26 cellular contexts compared by ENCODE assay signal in genomic region chr11:94586546-94586945, GRCh38. TPM values are rescaled to one million over a fixed set of nuclear protein-coding genes. Genes with fewer than 3 reads are reported as not detected.
DNase-seq lines count a peak whose midpoint lies in the region; ATAC-seq, FAIRE-seq and TF ChIP-seq lines count a peak whose summit lies in the region.
"Had no signal": no experiment of that assay in that cellular context is flagged by ENCODE, and none has a peak within 500 bp of the region (broad histone marks: within the 10 kb centered on the region; RNA-seq: fewer than 3 reads in every experiment).

No MANE protein-coding gene starts in this region.

- H3K4me2 ChIP-seq in smooth muscle cell, result peak overlapping the region; percentile 58

- WGBS in smooth muscle cell (ENCODE audit: low lambda C conversion rate), result 65% methylated on average over 5 of the region's 5 CpGs
- 46% methylated on average over 5 of the region's 5 CpGs for WGBS in right lobe of liver (ENCODE audit: insufficient coverage, low coverage, low lambda C conversion rate, missing lambda C conversion rate)

- H3K79me2 ChIP-seq in smooth muscle cell (ENCODE audit: low read depth), result no peaks in the 10 kb centered on the region

- peaks cover 7% of the 10 kb centered on the region for H3K36me3 Mint-ChIP-seq in Caco-2 (ENCODE audit: insufficient read depth, unreplicated experiment)
- no peaks in the 10 kb centered on the region for H3K36me3 Mint-ChIP-seq in activated T-helper 1 cell treated with anti-CD3 and anti-CD28 coated beads, Interleukin-12 subunit alpha, Interleukin-12 subunit beta, Interleukin-2, Interleukin-4 antibody, amounts not matched to agents 30 ng/mL and 10 ng/mL and 1 ng/mL, durations not matched to agents 14 hours and 24 hours and 36 hours (ENCODE audit: low read depth)
- H3K36me3 Mint-ChIP-seq: CD8-positive, alpha-beta T cell had no signal

- no peaks in the 10 kb centered on the region for H3K9me3 Mint-ChIP-seq in Caco-2 (ENCODE audit: unreplicated experiment)
- H3K9me3 Mint-ChIP-seq in activated T-helper 1 cell treated with anti-CD3 and anti-CD28 coated beads, Interleukin-12 subunit alpha, Interleukin-12 subunit beta, Interleukin-2, Interleukin-4 antibody, amounts not matched to agents 30 ng/mL and 10 ng/mL and 1 ng/mL, durations not matched to agents 14 hours and 24 hours and 36 hours, result no peaks in the 10 kb centered on the region
- H3K9me3 Mint-ChIP-seq: CD8-positive, alpha-beta T cell had no signal

- FAIRE-seq in H54 (lab: Jason Lieb, UNC), result no peak
- FAIRE-seq: A204.1, HTR-8/SVneo, K562 had no signal

- TF ChIP-seq POLR2A in H54 (IDR thresholded peaks at IDR 0.05; ENCODE audit: low read depth, low read length) (no peak), right lobe of liver (IDR thresholded peaks at IDR 0.05) (no peak)

- no peak overlapping the region for H3K9ac ChIP-seq in smooth muscle cell (ENCODE audit: low read depth)

- H3K4me1 Mint-ChIP-seq in Caco-2 (ENCODE audit: low read depth, unreplicated experiment), result peaks cover 64% of the 10 kb centered on the region
- H3K4me1 Mint-ChIP-seq in activated T-helper 1 cell treated with anti-CD3 and anti-CD28 coated beads, Interleukin-12 subunit alpha, Interleukin-12 subunit beta, Interleukin-2, Interleukin-4 antibody, amounts not matched to agents 30 ng/mL and 10 ng/mL and 1 ng/mL, durations not matched to agents 14 hours and 24 hours and 36 hours (ENCODE audit: low read depth), result no peaks in the 10 kb centered on the region

- POLR2A ChIA-PET in Caco-2 (lab: Charles Lee), result interaction anchor here (0.7 to 1.3 kb wide), 3 partner anchors 43 to 1203 kb away, joined by 3 to 7 read pairs (median 3); partner anchors contain the start of genes FAM76B and FUT4

- no peaks in the 10 kb centered on the region for H3K27me3 ChIP-seq in Caco-2 (replicated peaks; ENCODE audit: control insufficient read depth, insufficient read depth, low read length)
- H3K27me3 ChIP-seq in smooth muscle cell (ENCODE audit: low read depth), result no peaks in the 10 kb centered on the region
- H3K27me3 ChIP-seq in right lobe of liver, result no peaks in the 10 kb centered on the region

- CTCF ChIA-PET in Caco-2 (lab: Charles Lee), result interaction anchor here (0.8 to 1.5 kb wide), 6 partner anchors 10 to 691 kb away, joined by 3 to 14 read pairs (median 4); no protein-coding TSS in a partner anchor

- H3K4me1 ChIP-seq in Caco-2 (peaks cover 70% of the 10 kb centered on the region), smooth muscle cell (ENCODE audit: low read depth) (peaks cover 11% of the 10 kb centered on the region), right lobe of liver (no peaks in the 10 kb centered on the region)

- H3K4me3 ChIP-seq in Caco-2 (ENCODE audit: low read depth, low read length) (no peak overlapping the region), smooth muscle cell (no peak overlapping the region), right lobe of liver (no peak overlapping the region)
- H3K4me3 ChIP-seq: K562 had no signal

- peak overlapping the region; percentile 18 for H2AFZ ChIP-seq in smooth muscle cell (ENCODE audit: low read depth)

- H3K27ac ChIP-seq in smooth muscle cell (ENCODE audit: low read depth) (peak overlapping the region; percentile 69), right lobe of liver (no peak overlapping the region)
- H3K27ac ChIP-seq: RWPE1 had no signal

- no peaks in the 10 kb centered on the region for H3F3A ChIP-seq in smooth muscle cell (ENCODE audit: low read depth)

- intact Hi-C loops in Caco-2 (cut with micrococcal nuclease; ENCODE audit: unreplicated experiment), result no loop called here
- intact Hi-C loops in activated T-helper 1 cell treated with anti-CD3 and anti-CD28 coated beads, Interleukin-12 subunit alpha, Interleukin-12 subunit beta, Interleukin-2, Interleukin-4 antibody, amounts not matched to agents 30 ng/mL and 10 ng/mL and 1 ng/mL, durations not matched to agents 14 hours and 24 hours and 36 hours (cut with micrococcal nuclease), result no loop called here
- intact Hi-C loops in right lobe of liver (cut with DNase I), result no loop called here
- intact Hi-C loops in left cardiac atrium (cut with DNase I), result no loop called here

- no peaks in the 10 kb centered on the region for H3K9me3 ChIP-seq in Caco-2
- no peaks in the 10 kb centered on the region for H3K9me3 ChIP-seq in smooth muscle cell (replicated peaks; ENCODE audit: low read depth)
- no peaks in the 10 kb centered on the region for H3K9me3 ChIP-seq in right lobe of liver

- no TSS peak for BruUV-seq in Caco-2 (replicated peaks; lab: Mats Ljungman, UMichigan)

- DNase-seq in Caco-2, result no peak
- DNase-seq in activated T-helper 1 cell treated with anti-CD3 and anti-CD28 coated beads, Interleukin-12 subunit alpha, Interleukin-12 subunit beta, Interleukin-2, Interleukin-4 antibody, amounts not matched to agents 30 ng/mL and 10 ng/mL and 1 ng/mL, durations not matched to agents 14 hours and 24 hours and 36 hours (ENCODE audit: low spot score), result no peak
- DNase-seq in medulla oblongata (ENCODE audit: extremely low spot score), result peak; percentile 68
- DNase-seq in smooth muscle cell (lab: John Stamatoyannopoulos, UW; ENCODE audit: unreplicated experiment), result no peak
- no peak for DNase-seq in H54 (ENCODE audit: insufficient read length, low spot score)
- DNase-seq in right lobe of liver, result no peak
- no peak for DNase-seq in left cardiac atrium
- DNase-seq in stimulated activated CD4-positive, alpha-beta T cell treated with anti-CD3 and anti-CD28 coated beads, Interleukin-4, amount 100 ng/mL, for 1 hour, result no peak
- DNase-seq: C1 segment of cervical spinal cord; CD8-positive, alpha-beta T cell; DMS 273 treated with DMSO at 0.1 percent for 48 hours; DMS79 treated with DMSO at 0.1 percent for 48 hours; GF-D8; H7; MV-4-11; NCI-H1105 treated with DMSO at 0.1 percent for 48 hours; NCI-H146; NCI-H2029; NCI-H446; SHP77 had no signal

- H3K27me3 Mint-ChIP-seq in Caco-2 (ENCODE audit: insufficient read depth, unreplicated experiment), result no peaks in the 10 kb centered on the region
- H3K27me3 Mint-ChIP-seq in activated T-helper 1 cell treated with anti-CD3 and anti-CD28 coated beads, Interleukin-12 subunit alpha, Interleukin-12 subunit beta, Interleukin-2, Interleukin-4 antibody, amounts not matched to agents 30 ng/mL and 10 ng/mL and 1 ng/mL, durations not matched to agents 14 hours and 24 hours and 36 hours (ENCODE audit: insufficient read depth), result no peaks in the 10 kb centered on the region

- ATAC-seq in right lobe of liver, result no peak
- ATAC-seq in left cardiac atrium, result no peak
- ATAC-seq: CD8-positive, alpha-beta T cell; K562; Panc1 had no signal

- TF ChIP-seq CTCF in Caco-2 (IDR thresholded peaks at IDR 0.05; ENCODE audit: insufficient read depth in 1 of 2, low read depth in 1 of 2, low read length in 1 of 2, severe bottlenecking in 1 of 2, unreplicated experiment in 1 of 2), result no peak
- TF ChIP-seq CTCF in smooth muscle cell (IDR thresholded peaks at IDR 0.05; ENCODE audit: borderline replicate concordance, insufficient read depth, poor library complexity, severe bottlenecking), result no peak
- no peak for TF ChIP-seq CTCF in right lobe of liver (IDR thresholded peaks at IDR 0.05)

- H3K36me3 ChIP-seq in Caco-2 (ENCODE audit: control insufficient read depth, insufficient read depth, low read length) (no peaks in the 10 kb centered on the region), smooth muscle cell (ENCODE audit: low read depth) (no peaks in the 10 kb centered on the region), right lobe of liver (no peaks in the 10 kb centered on the region)

- no peaks in the 10 kb centered on the region for H4K20me1 ChIP-seq in smooth muscle cell (ENCODE audit: low read depth)

- peak overlapping the region; percentile 41 for H3K4me3 Mint-ChIP-seq in Caco-2 (ENCODE audit: unreplicated experiment)
- H3K4me3 Mint-ChIP-seq in activated T-helper 1 cell treated with anti-CD3 and anti-CD28 coated beads, Interleukin-12 subunit alpha, Interleukin-12 subunit beta, Interleukin-2, Interleukin-4 antibody, amounts not matched to agents 30 ng/mL and 10 ng/mL and 1 ng/mL, durations not matched to agents 14 hours and 24 hours and 36 hours, result no peak overlapping the region
- H3K4me3 Mint-ChIP-seq: CD8-positive, alpha-beta T cell had no signal

- H3K27ac Mint-ChIP-seq in Caco-2 (ENCODE audit: unreplicated experiment), result peak overlapping the region; percentile 34
- peak overlapping the region; percentile 15 for H3K27ac Mint-ChIP-seq in activated T-helper 1 cell treated with anti-CD3 and anti-CD28 coated beads, Interleukin-12 subunit alpha, Interleukin-12 subunit beta, Interleukin-2, Interleukin-4 antibody, amounts not matched to agents 30 ng/mL and 10 ng/mL and 1 ng/mL, durations not matched to agents 14 hours and 24 hours and 36 hours
- H3K27ac Mint-ChIP-seq: CD8-positive, alpha-beta T cell had no signal

RNA-seq across cellular contexts. Expression of gene PIWIL4, which starts 19.4 kb away (rescaled TPM):
- total RNA-seq in Caco-2 (2022) (3.4 and 3.6 TPM in 2 replicates), smooth muscle cell (2.9 and 3.1 TPM in 2 replicates), right lobe of liver (under 1 TPM; 0.12 to 0.71 (median 0.51) TPM), left cardiac atrium (1 to 10 TPM; 1.0 to 1.5 TPM)
- total RNA-seq in activated T-helper 1 cell treated with anti-CD3 and anti-CD28 coated beads, Interleukin-12 subunit alpha, Interleukin-12 subunit beta, Interleukin-2, Interleukin-4 antibody, amounts not matched to agents 30 ng/mL and 10 ng/mL and 1 ng/mL, durations not matched to agents 14 hours and 24 hours and 36 hours, result 0.41 and 0.81 TPM in 2 replicates
- 0.88 and 2.9 TPM in 2 replicates for polyA plus RNA-seq in smooth muscle cell
- total RNA-seq: MCF 10A had no signal

RNA-seq across cellular contexts. Expression of gene FUT4, which starts 42.8 kb away (rescaled TPM):
- total RNA-seq in Caco-2 (2022) (24.5 and 25.0 TPM in 2 replicates), smooth muscle cell (5.7 and 7.2 TPM in 2 replicates), right lobe of liver (1 to 10 TPM in 5 of 6 experiments, under 1 TPM in 1; 0.90 to 3.1 (median 2.0) TPM), left cardiac atrium (1 to 10 TPM; 2.9 to 3.2 TPM)
- total RNA-seq in activated T-helper 1 cell treated with anti-CD3 and anti-CD28 coated beads, Interleukin-12 subunit alpha, Interleukin-12 subunit beta, Interleukin-2, Interleukin-4 antibody, amounts not matched to agents 30 ng/mL and 10 ng/mL and 1 ng/mL, durations not matched to agents 14 hours and 24 hours and 36 hours, result 8.0 and 8.6 TPM in 2 replicates
- polyA plus RNA-seq in smooth muscle cell, result 4.4 and 5.1 TPM in 2 replicates
